26 cellular contexts compared by ENCODE assay signal in the genomic region with DNA sequence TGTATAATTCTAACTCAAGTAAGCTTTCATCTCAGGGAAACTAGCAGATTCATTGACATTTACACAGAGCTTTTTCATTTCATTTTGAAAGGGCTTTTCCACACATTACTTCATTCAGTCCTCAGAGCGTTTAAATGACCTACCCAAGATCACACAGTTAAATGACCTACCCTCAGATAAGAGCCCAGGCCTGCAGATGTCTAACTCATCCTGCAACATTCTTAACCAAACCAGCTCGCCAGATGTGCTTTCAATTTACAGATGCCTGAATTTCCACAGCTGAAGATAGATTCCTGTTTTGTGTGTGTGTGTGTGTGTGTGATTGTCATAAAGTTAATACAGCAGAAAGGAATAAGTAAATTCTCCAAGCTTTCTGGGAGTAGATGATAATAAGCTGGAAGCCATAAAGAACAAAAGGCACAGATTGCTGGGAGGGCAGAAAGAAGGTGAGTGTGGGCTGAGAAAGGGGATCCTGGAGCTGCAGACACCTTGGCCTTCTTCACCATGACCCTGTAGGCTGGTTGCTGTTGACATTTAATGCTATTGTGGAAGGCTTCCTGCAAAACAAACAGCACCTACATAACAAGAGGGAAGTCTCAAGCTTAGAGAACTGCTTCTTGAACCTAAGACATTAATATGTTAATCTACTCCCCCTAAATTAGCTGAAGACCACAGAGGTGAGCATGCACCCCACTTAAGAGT.
"Had no signal": no experiment of that assay in that cellular context is flagged by ENCODE, and none has a peak within 500 bp of the region (broad histone marks: within the 10 kb centered on the region; RNA-seq: fewer than 3 reads in every experiment).

No MANE protein-coding gene starts in this region.

- H3K4me3 ChIP-seq: cardiac muscle cell, K562 had no signal

- H3K27me3 ChIP-seq: brain microvascular endothelial cell, cardiac muscle cell had no signal

- H3K27ac ChIP-seq: brain microvascular endothelial cell, cardiac muscle cell had no signal

- H3K36me3 ChIP-seq: brain microvascular endothelial cell, cardiac muscle cell had no signal

- DNase-seq: activated CD4-positive, alpha-beta memory T cell treated with anti-CD3 and anti-CD28 coated beads, Interleukin-2, amount 10 ng/mL, durations not matched to agents 7 days and 5 days; activated CD4-positive, alpha-beta T cell treated with anti-CD3 and anti-CD28 coated beads for 36 hours; activated CD4-positive, alpha-beta T cell treated with anti-CD3 and anti-CD28 coated beads, Interleukin-2, amount 50 U/mL, for 1 hour; activated CD4-positive, CD25-positive, alpha-beta regulatory T cell; activated gamma-delta T cell treated with Interleukin-2 at 50 U/mL for 16 hours; activated naive CD4-positive, alpha-beta T cell treated with anti-CD3 and anti-CD28 coated beads, Interleukin-2, amount 10 ng/mL, durations not matched to agents 7 days and 5 days; activated naive CD8-positive, alpha-beta T cell treated with anti-CD3 and anti-CD28 coated beads, Interleukin-2, amount 10 ng/mL, durations not matched to agents 7 days and 5 days; activated T-cell treated with anti-CD3 and anti-CD28 coated beads for 4 hours; activated T-cell treated with anti-CD3 and anti-CD28 coated beads, Interleukin-2, amount 50 U/mL, for 48 hours; amniotic stem cell; Karpas-422; MM.1S; NCI-H1105; NCI-H1436 treated with DMSO at 0.1 percent for 48 hours; NCI-H187; NCI-H2081; NCI-H446; NCI-H524; PC-3; SIG-M5; T-cell; T-helper 2 cell; T1000 had no signal
